Comparison of ENCODE assay signal across 7 cellular contexts in the genomic region with DNA sequence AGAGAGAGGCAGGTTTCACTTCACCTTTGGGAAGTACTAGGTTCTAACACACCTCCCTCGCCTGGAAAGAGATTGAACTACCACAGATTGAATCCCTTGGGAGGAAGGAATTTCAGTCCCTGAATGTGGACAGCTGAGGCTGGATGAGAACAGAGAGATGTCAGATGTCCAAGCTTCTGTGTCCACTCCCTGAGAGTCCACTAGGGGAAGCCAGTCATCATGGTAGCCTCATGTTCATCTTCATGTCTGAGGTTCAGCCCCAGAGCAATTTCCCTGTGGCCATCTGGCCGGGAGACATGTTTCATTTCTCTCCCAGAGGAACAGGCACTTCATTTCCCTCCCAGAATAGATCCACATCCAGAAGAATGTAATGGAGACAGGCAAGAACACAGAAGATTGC.
DNase-seq lines count a peak whose midpoint lies in the region; ATAC-seq and TF ChIP-seq lines count a peak whose summit lies in the region.
"Not testable (repeated sequence)": the region's sequence is repeated elsewhere in the genome, so short reads cannot be mapped to it uniquely, and the experiment has no call there.

No MANE protein-coding gene starts in this region.

- in situ Hi-C loops in Panc1 (cut with HindIII; ENCODE audit: low pct_unique_long_range_greater_than_20kb, low sequenced_read_pairs); brain microvascular endothelial cell (cut with HindIII; ENCODE audit: low pct_ligation_motif_present, low sequenced_read_pairs): not testable (repeated sequence)

- H3K9me3 ChIP-seq in HCT116 (ENCODE audit: control insufficient read depth in 1 of 2, insufficient read depth in 1 of 2, low read depth in 1 of 2, low read length in 2 of 2); Panc1 (ENCODE audit: control insufficient read depth, insufficient read depth, low read depth, low read length): not testable (repeated sequence)

- not testable (repeated sequence) for H3K27ac ChIP-seq in HCT116 (ENCODE audit: low read depth, low read length); Panc1 (ENCODE audit: low read length); brain microvascular endothelial cell

- not testable (repeated sequence) for DNase-seq in BJ (ENCODE audit: low read depth); HCT116 (ENCODE audit: low read depth, low spot score); Panc1 (ENCODE audit: low read depth, low spot score); left ventricle myocardium superior
- DNase-seq in brain microvascular endothelial cell (peak; percentile 14), fibroblast of pulmonary artery (ENCODE audit: low read depth) (peak; percentile 21), myocyte (ENCODE audit: low read depth) (peak; percentile 79)

- RAD21 ChIA-PET in HCT116 (lab: Charles Lee; ENCODE audit: low non-redundant PET in 1 of 2, low total read pairs in 2 of 2, uncharacterized antibody in 2 of 2, unreplicated experiment in 2 of 2): not testable (repeated sequence)

- not testable (repeated sequence) for H3K79me2 ChIP-seq in HCT116 (ENCODE audit: insufficient read depth, low read length)

- not testable (repeated sequence) for TF ChIP-seq POLR2A in HCT116 (IDR thresholded peaks at IDR 0.05; ENCODE audit: borderline replicate concordance, extremely low read depth, insufficient read depth, insufficient read length)

- H3K4me3 ChIP-seq in BJ (ENCODE audit: low read depth, low read length); HCT116 (replicated peaks in 1 of 2; ENCODE audit: low read depth in 1 of 2, low read length in 2 of 2); Panc1 (ENCODE audit: low read depth in 2 of 2, low read length in 2 of 2); brain microvascular endothelial cell (ENCODE audit: low read depth, low read length); fibroblast of pulmonary artery (replicated peaks; ENCODE audit: low read depth, low read length): not testable (repeated sequence)

- H3K9me2 ChIP-seq in HCT116 (ENCODE audit: insufficient read depth): not testable (repeated sequence)

- not testable (repeated sequence) for H3K4me2 ChIP-seq in HCT116 (ENCODE audit: low read length)

- CTCF ChIA-PET in BJ (lab: Yijun Ruan, JAX): interaction anchor here (1.2 to 1.6 kb wide), 3 partner anchors 57 to 327 kb away, joined by 3 to 5 read pairs (median 3); no protein-coding TSS in a partner anchor
- CTCF ChIA-PET in HCT116 (lab: Charles Lee); Panc1 (lab: Charles Lee): not testable (repeated sequence)

- intact Hi-C loops in HCT116 (cut with micrococcal nuclease); Panc1 (cut with micrococcal nuclease; ENCODE audit: unreplicated experiment); left ventricle myocardium superior (cut with micrococcal nuclease): not testable (repeated sequence)

- BruUV-seq in HCT116 (replicated peaks; lab: Mats Ljungman, UMichigan); Panc1 (replicated peaks; lab: Mats Ljungman, UMichigan): not testable (repeated sequence)

- peak; percentile 59; the same call in 1 of the 2 replicates for ATAC-seq in HCT116
- not testable (repeated sequence) for ATAC-seq in Panc1
- ATAC-seq in left ventricle myocardium superior: peak; percentile 38

- POLR2A ChIA-PET in BJ (lab: Charles Lee); HCT116 (lab: Charles Lee); Panc1 (lab: Charles Lee): not testable (repeated sequence)

- TF ChIP-seq CTCF in BJ (IDR thresholded peaks at IDR 0.05; ENCODE audit: insufficient read depth, low read depth, low read length) (peak; percentile 46), Panc1 (IDR thresholded peaks at IDR 0.05) (peak; percentile 20; the same call in 1 of the 2 replicates), brain microvascular endothelial cell (IDR thresholded peaks at IDR 0.05; ENCODE audit: low read depth, low read length, missing control alignments) (peak; percentile 60), fibroblast of pulmonary artery (IDR thresholded peaks at IDR 0.05; ENCODE audit: low read length, missing control alignments) (peak; percentile 37)
- not testable (repeated sequence) for TF ChIP-seq CTCF in HCT116 (IDR thresholded peaks at IDR 0.05 in 2 of 3, conservative IDR thresholded peaks at IDR 0.05 in 1 of 3; ENCODE audit: borderline replicate concordance in 1 of 3, insufficient read depth in 1 of 3, low read depth in 2 of 3, low read length in 2 of 3)

- H2AFZ ChIP-seq in HCT116 (ENCODE audit: low read depth, low read length, poor library complexity, severe bottlenecking): not testable (repeated sequence)

- not testable (repeated sequence) for H3K9ac ChIP-seq in HCT116 (ENCODE audit: low read length)

- H3K27me3 ChIP-seq in BJ (ENCODE audit: control insufficient read depth, insufficient read depth, low read length); HCT116 (ENCODE audit: insufficient read depth, low read length); Panc1 (ENCODE audit: control insufficient read depth, insufficient read depth, low read length); brain microvascular endothelial cell (replicated peaks): not testable (repeated sequence)

- TF ChIP-seq RAD21 in HCT116 (IDR thresholded peaks at IDR 0.05; ENCODE audit: low read depth): not testable (repeated sequence)

- not testable (repeated sequence) for H3K36me3 ChIP-seq in BJ (ENCODE audit: control insufficient read depth, insufficient read depth, low read length); HCT116 (ENCODE audit: control insufficient read depth in 1 of 2, insufficient read depth in 2 of 2, low read length in 2 of 2); Panc1 (ENCODE audit: control insufficient read depth, insufficient read depth, low read length); brain microvascular endothelial cell (replicated peaks)

- H4K20me1 ChIP-seq in HCT116 (ENCODE audit: insufficient read depth): not testable (repeated sequence)

- H3K4me1 ChIP-seq in HCT116 (ENCODE audit: control insufficient read depth in 1 of 2, insufficient read depth in 2 of 2, low read length in 2 of 2); Panc1 (ENCODE audit: control insufficient read depth, insufficient read depth, low read length): not testable (repeated sequence)
